ENCODE assay signal across 8 cellular contexts in genomic region chr9:9942764-9943424, GRCh38.
DNase-seq lines count a peak whose midpoint lies in the region; ATAC-seq and TF ChIP-seq lines count a peak whose summit lies in the region.

No MANE protein-coding gene starts in this region.

- 20 to 21% methylated on average over 5 of the region's 5 CpGs for WGBS in body of pancreas, 2 donors

- no peaks in the 10 kb centered on the region for H3K9me3 Mint-ChIP-seq in HFFc6

- no peak overlapping the region for H3K4me3 ChIP-seq in NB4 (ENCODE audit: low read depth, low read length)
- no peak overlapping the region for H3K4me3 ChIP-seq in body of pancreas

- H3K4me3 Mint-ChIP-seq in HFFc6 (no peak overlapping the region), T-helper 17 cell (no peak overlapping the region)

- TF ChIP-seq CTCF in HFFc6 (IDR thresholded peaks at IDR 0.05): peak; percentile 91
- TF ChIP-seq CTCF in NB4 (IDR thresholded peaks at IDR 0.05; ENCODE audit: low read depth, low read length): peak; percentile 99
- peak; percentile 61 to 92 (median 76) for TF ChIP-seq CTCF in body of pancreas (IDR thresholded peaks at IDR 0.05)

- intact Hi-C loops in body of pancreas (cut with DNase I): no loop called here

- H3K9me3 ChIP-seq in T-helper 17 cell (ENCODE audit: control insufficient read depth, low read length, poor library complexity, severe bottlenecking) (no peaks in the 10 kb centered on the region), body of pancreas (no peaks in the 10 kb centered on the region)

- no peaks in the 10 kb centered on the region for H3K36me3 ChIP-seq in body of pancreas (replicated peaks in 1 of 2; ENCODE audit: insufficient read depth in 1 of 2, low read depth in 2 of 2)

- no peaks in the 10 kb centered on the region for H3K4me1 ChIP-seq in body of pancreas

- no peak overlapping the region for H3K27ac ChIP-seq in body of pancreas

- TF ChIP-seq POLR2A in NB4 (IDR thresholded peaks at IDR 0.05; ENCODE audit: extremely low read depth, insufficient read length): no peak
- TF ChIP-seq POLR2A in body of pancreas (IDR thresholded peaks at IDR 0.05): no peak

- H3K27ac Mint-ChIP-seq in HFFc6: no peak overlapping the region
- H3K27ac Mint-ChIP-seq in T-helper 17 cell: no peak overlapping the region

- no peaks in the 10 kb centered on the region for H3K36me3 Mint-ChIP-seq in HFFc6 (ENCODE audit: low read depth)
- H3K36me3 Mint-ChIP-seq in T-helper 17 cell (ENCODE audit: low read depth): no peaks in the 10 kb centered on the region

- ATAC-seq in T-helper 17 cell: peak; percentile 70
- peak; percentile 74 for ATAC-seq in body of pancreas

- no peaks in the 10 kb centered on the region for H3K27me3 ChIP-seq in body of pancreas

- H3K27me3 Mint-ChIP-seq in HFFc6 (ENCODE audit: insufficient read depth): no peaks in the 10 kb centered on the region
- peaks cover 14% of the 10 kb centered on the region for H3K27me3 Mint-ChIP-seq in T-helper 17 cell

- peak; percentile 48 to 78 (median 73) for DNase-seq in NCI-H1417 (lab: John Stamatoyannopoulos, UW)
- no peak for DNase-seq in NCI-H1417 treated with DMSO at 0.1 percent for 48 hours (lab: John Stamatoyannopoulos, UW)
- peak; percentile 48 for DNase-seq in HFFc6
- peak; percentile 76 for DNase-seq in NB4 (ENCODE audit: low read depth)
- DNase-seq in T-helper 17 cell: peak; percentile 10 to 37 (median 10)
- peak; percentile 48 to 71 (median 60) for DNase-seq in body of pancreas
- peak; percentile 70 for DNase-seq in iPS-NIHi7 (ENCODE audit: extremely low spot score)
- DNase-seq in stimulated activated CD4-positive, alpha-beta T cell treated with anti-CD3 and anti-CD28 coated beads, Interleukin-12 subunit alpha, Interleukin-12 subunit beta, amount 100 ng/mL, for 48 hours (ENCODE audit: low read depth in 2 of 3, low spot score in 1 of 3): peak; percentile 13 to 44 (median 22)

- H3K4me1 Mint-ChIP-seq in HFFc6 (ENCODE audit: low read depth) (no peaks in the 10 kb centered on the region), T-helper 17 cell (no peaks in the 10 kb centered on the region)
